In the genomic region with DNA sequence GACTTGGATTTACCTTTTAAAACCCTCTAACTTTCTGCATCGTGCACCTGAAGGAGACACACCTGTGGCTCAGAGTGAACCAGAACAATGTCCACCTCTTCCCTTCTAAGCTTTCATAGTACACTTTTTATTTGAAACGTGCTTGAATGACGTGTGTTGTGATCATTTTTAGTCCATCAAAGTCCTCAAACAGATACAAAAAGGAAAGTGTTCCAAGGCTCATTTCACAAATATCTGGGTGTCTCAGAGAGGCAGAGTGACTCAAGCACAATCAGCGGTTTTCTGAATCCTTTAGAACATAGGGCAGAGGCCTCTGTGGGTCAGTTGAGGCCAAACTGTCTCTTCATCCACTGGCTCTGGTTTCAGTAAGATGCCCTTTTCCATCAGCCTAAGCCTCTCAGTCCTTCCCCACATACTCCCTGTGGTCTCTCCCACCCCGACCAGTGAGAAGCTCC, we compare ENCODE assay signal across 1 cellular context.
TF ChIP-seq lines count a peak whose summit lies in the region.

No MANE protein-coding gene starts in this region.

TF ChIP-seq in IMR-90, 13 proteins besides CTCF, POLR2A, EP300 and RAD21 (continued from another document):
- TF ChIP-seq SMC3 (IDR thresholded peaks at IDR 0.05; ENCODE audit: low read depth, low read length) (no peak), BHLHE40 (IDR thresholded peaks at IDR 0.05; ENCODE audit: low read depth, low read length) (no peak; the same call in 1 of the 2 replicates), RCOR1 (IDR thresholded peaks at IDR 0.05; ENCODE audit: insufficient replicate concordance, low read length) (no peak), MAFK (IDR thresholded peaks at IDR 0.05; ENCODE audit: low read depth, low read length) (peak; percentile 64; the same call in 1 of the 2 replicates), RFX5 (IDR thresholded peaks at IDR 0.05; ENCODE audit: low read depth, low read length) (no peak)
- TF ChIP-seq, protein P1, sequence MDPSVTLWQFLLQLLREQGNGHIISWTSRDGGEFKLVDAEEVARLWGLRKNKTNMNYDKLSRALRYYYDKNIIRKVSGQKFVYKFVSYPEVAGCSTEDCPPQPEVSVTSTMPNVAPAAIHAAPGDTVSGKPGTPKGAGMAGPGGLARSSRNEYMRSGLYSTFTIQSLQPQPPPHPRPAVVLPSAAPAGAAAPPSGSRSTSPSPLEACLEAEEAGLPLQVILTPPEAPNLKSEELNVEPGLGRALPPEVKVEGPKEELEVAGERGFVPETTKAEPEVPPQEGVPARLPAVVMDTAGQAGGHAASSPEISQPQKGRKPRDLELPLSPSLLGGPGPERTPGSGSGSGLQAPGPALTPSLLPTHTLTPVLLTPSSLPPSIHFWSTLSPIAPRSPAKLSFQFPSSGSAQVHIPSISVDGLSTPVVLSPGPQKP (IDR thresholded peaks at IDR 0.05; ENCODE audit: borderline replicate concordance, low read depth, low read length): no peak
